Comparison of ENCODE assay signal across 8 cellular contexts in the genomic region with DNA sequence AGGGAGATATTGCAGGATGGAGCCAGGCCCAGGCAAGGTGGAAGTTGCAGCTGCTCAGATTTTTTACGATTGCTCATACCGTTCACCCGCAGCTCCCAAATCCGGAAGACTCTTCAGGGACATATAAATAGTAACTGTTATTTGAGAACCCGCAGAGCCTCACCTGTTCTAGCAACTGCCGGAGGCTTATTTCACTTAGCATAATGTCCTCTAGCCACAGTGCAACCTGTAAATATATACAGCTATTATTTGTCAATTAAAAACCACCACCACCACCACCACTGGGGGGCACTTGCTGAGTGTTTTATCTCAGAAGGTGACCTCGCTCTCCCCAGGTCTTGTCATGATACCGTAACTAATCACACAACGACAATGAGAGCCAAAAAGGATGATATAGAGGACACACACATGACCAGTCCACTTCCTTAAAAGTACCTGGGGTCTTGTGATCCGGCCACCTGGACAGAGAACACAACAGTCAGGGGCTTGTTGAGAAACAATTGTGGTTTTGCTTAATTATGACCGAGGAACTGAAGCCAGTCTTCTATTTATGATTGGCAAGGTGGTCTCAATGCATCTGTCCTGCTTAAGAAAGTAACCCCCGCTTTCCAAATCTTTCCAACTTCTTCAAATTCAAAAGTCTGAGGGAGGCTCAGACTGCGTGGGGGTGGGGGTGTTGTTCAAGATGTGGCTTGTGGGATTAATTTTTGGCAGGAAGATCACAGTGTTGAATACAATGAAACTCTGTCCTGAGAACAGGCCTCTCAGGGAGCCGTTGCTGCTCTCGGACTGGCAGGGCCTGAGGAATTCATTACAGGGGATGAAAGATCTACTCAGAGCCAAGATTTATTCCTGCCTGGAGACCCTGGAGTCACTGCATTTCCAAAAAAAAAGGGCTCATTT.
DNase-seq lines count a peak whose midpoint lies in the region; ATAC-seq and TF ChIP-seq lines count a peak whose summit lies in the region.

No MANE protein-coding gene starts in this region.

- WGBS in H9 (ENCODE audit: extremely low coverage, insufficient read length, low lambda C conversion rate): no CpG with 5 or more reads among the region's 15 CpGs

- peak; percentile 57 to 64 for ATAC-seq in naive thymus-derived CD8-positive, alpha-beta T cell
- no peak for ATAC-seq in GM21825 (IDR thresholded peaks at IDR 0.05; ENCODE audit: unreplicated experiment)

- no peaks in the 10 kb centered on the region for H3K9me3 ChIP-seq in CD4-positive, alpha-beta memory T cell (ENCODE audit: control insufficient read depth in 1 of 2, low read length in 2 of 2)
- H3K9me3 ChIP-seq in H9 (ENCODE audit: control insufficient read depth, low read depth, low read length): no peaks in the 10 kb centered on the region
- H3K9me3 ChIP-seq in effector memory CD4-positive, alpha-beta T cell (ENCODE audit: control insufficient read depth, low read length): no peaks in the 10 kb centered on the region

- H3K4ac ChIP-seq in H9 (ENCODE audit: low read depth, low read length): no peak overlapping the region

- H2AFZ ChIP-seq in H9 (ENCODE audit: low read length): peak overlapping the region; percentile 71

- H4K20me1 ChIP-seq in H9 (ENCODE audit: control insufficient read depth, insufficient read depth, insufficient read length): no peaks in the 10 kb centered on the region

- H3K27ac Mint-ChIP-seq in CD4-positive, alpha-beta memory T cell: peak overlapping the region in 4 of 7 donors; percentile 52 to 85 (median 66)
- H3K27ac Mint-ChIP-seq in H9: peak overlapping the region in 1 of 3 experiments; percentile 35; a peak in 2 of 7 replicates
- H3K27ac Mint-ChIP-seq in activated CD4-positive, alpha-beta memory T cell treated with anti-CD3 and anti-CD28 coated beads for 36 hours: no peak overlapping the region
- peak overlapping the region in 2 of 10 donors; percentile 66 to 76 for H3K27ac Mint-ChIP-seq in naive thymus-derived CD8-positive, alpha-beta T cell

- H3K4me1 Mint-ChIP-seq in CD4-positive, alpha-beta memory T cell: peaks cover 4 to 8% (median 6%) of the 10 kb centered on the region in 4 donors
- peaks cover 6 to 12% of the 10 kb centered on the region in 2 experiments for H3K4me1 Mint-ChIP-seq in H9
- H3K4me1 Mint-ChIP-seq in activated CD4-positive, alpha-beta memory T cell treated with anti-CD3 and anti-CD28 coated beads for 36 hours (ENCODE audit: low read depth): peaks cover 3% of the 10 kb centered on the region
- H3K4me1 Mint-ChIP-seq in naive thymus-derived CD8-positive, alpha-beta T cell: peaks cover 0 to 13% (median 4%) of the 10 kb centered on the region in 4 donors

- H3K23me2 ChIP-seq in H9 (ENCODE audit: insufficient read length, low read depth, low read length, poor library complexity, severe bottlenecking): no peaks in the 10 kb centered on the region

- H2BK5ac ChIP-seq in H9 (ENCODE audit: insufficient read length, low read length): no peak overlapping the region

- peak overlapping the region in 2 of 8 donors; percentile 6 to 64 for H3K4me3 Mint-ChIP-seq in CD4-positive, alpha-beta memory T cell
- H3K4me3 Mint-ChIP-seq in H9: no peak overlapping the region
- no peak overlapping the region for H3K4me3 Mint-ChIP-seq in activated CD4-positive, alpha-beta memory T cell treated with anti-CD3 and anti-CD28 coated beads for 36 hours
- peak overlapping the region in 1 of 10 donors; percentile 52 for H3K4me3 Mint-ChIP-seq in naive thymus-derived CD8-positive, alpha-beta T cell

- no peaks in the 10 kb centered on the region for H3K79me2 ChIP-seq in H9 (ENCODE audit: insufficient read depth, low read length)

- H3K4me3 ChIP-seq in CD4-positive, alpha-beta memory T cell (ENCODE audit: low read length in 2 of 2): no peak overlapping the region
- H3K4me3 ChIP-seq in effector memory CD4-positive, alpha-beta T cell (ENCODE audit: insufficient read depth, low read depth, low read length, poor library complexity, severe bottlenecking): no peak overlapping the region

- H3K36me3 Mint-ChIP-seq in CD4-positive, alpha-beta memory T cell: no peaks in the 10 kb centered on the region
- H3K36me3 Mint-ChIP-seq in H9 (ENCODE audit: insufficient read depth in 1 of 3, low read depth in 3 of 3): no peaks in the 10 kb centered on the region; a peak in 1 of 7 replicates
- H3K36me3 Mint-ChIP-seq in activated CD4-positive, alpha-beta memory T cell treated with anti-CD3 and anti-CD28 coated beads for 36 hours: no peaks in the 10 kb centered on the region
- no peaks in the 10 kb centered on the region for H3K36me3 Mint-ChIP-seq in naive thymus-derived CD8-positive, alpha-beta T cell

- H3K27me3 Mint-ChIP-seq in CD4-positive, alpha-beta memory T cell: peaks cover 0 to 2% of the 10 kb centered on the region in 2 donors
- H3K27me3 Mint-ChIP-seq in H9 (ENCODE audit: low read depth): no peaks in the 10 kb centered on the region; the same call in 1 of the 2 replicates
- no peaks in the 10 kb centered on the region for H3K27me3 Mint-ChIP-seq in activated CD4-positive, alpha-beta memory T cell treated with anti-CD3 and anti-CD28 coated beads for 36 hours
- H3K27me3 Mint-ChIP-seq in naive thymus-derived CD8-positive, alpha-beta T cell: peaks cover 4 to 13% (median 6%) of the 10 kb centered on the region in 5 donors

- CTCF ChIA-PET in CD4-positive, alpha-beta memory T cell (lab: Charles Lee; ENCODE audit: partially characterized antibody): interaction anchor here (0.7 to 14.9 kb wide), 17 partner anchors 9 to 516 kb away, joined by 3 to 369 read pairs (median 3); a partner anchor contains a TSS
- CTCF ChIA-PET in activated CD4-positive, alpha-beta memory T cell treated with anti-CD3 and anti-CD28 coated beads for 36 hours (lab: Charles Lee): interaction anchor here (0.7 to 7.2 kb wide), 13 partner anchors 9 to 145 kb away, joined by 3 to 194 read pairs (median 4); a partner anchor contains a TSS

- H3K18ac ChIP-seq in H9 (ENCODE audit: insufficient read length, low read depth, low read length): no peak overlapping the region

- no peaks in the 10 kb centered on the region for H3K27me3 ChIP-seq in CD4-positive, alpha-beta memory T cell (ENCODE audit: insufficient read depth, low read length)
- H3K27me3 ChIP-seq in H9 (ENCODE audit: insufficient read depth, low read length): no peaks in the 10 kb centered on the region
- no peaks in the 10 kb centered on the region for H3K27me3 ChIP-seq in effector memory CD4-positive, alpha-beta T cell (replicated peaks; ENCODE audit: control insufficient read depth, insufficient read depth, low read length, poor library complexity, severe bottlenecking)

- no peak overlapping the region for H3T11ph ChIP-seq in H9 (ENCODE audit: low read length)

- H2BK15ac ChIP-seq in H9 (ENCODE audit: low read depth, low read length): no peak overlapping the region

- no peak overlapping the region for H4K91ac ChIP-seq in H9 (ENCODE audit: insufficient read length, low read depth, low read length)

- H3K56ac ChIP-seq in H9 (ENCODE audit: insufficient read length, low read depth, low read length): no peak overlapping the region

- intact Hi-C loops in CD4-positive, alpha-beta memory T cell (cut with micrococcal nuclease): loop anchor here (1.0 kb wide), 1 partner anchor 106 kb away; no protein-coding TSS in a partner anchor
- intact Hi-C loops in activated CD4-positive, alpha-beta memory T cell treated with anti-CD3 and anti-CD28 coated beads for 36 hours (cut with micrococcal nuclease): loop anchor here (1.0 kb wide), 1 partner anchor 106 kb away; no protein-coding TSS in a partner anchor

- H3K36me3 ChIP-seq in CD4-positive, alpha-beta memory T cell (ENCODE audit: insufficient read depth, low read length): no peaks in the 10 kb centered on the region
- H3K36me3 ChIP-seq in effector memory CD4-positive, alpha-beta T cell (ENCODE audit: control insufficient read depth, insufficient read depth, low read length): no peaks in the 10 kb centered on the region

- H3K9ac ChIP-seq in H9 (ENCODE audit: extremely low read depth, insufficient read length, low read length): no peak overlapping the region

- H3K79me1 ChIP-seq in H9 (ENCODE audit: insufficient read depth, low read depth, low read length, poor library complexity, severe bottlenecking): no peaks in the 10 kb centered on the region

- H2BK12ac ChIP-seq in H9 (ENCODE audit: insufficient read length, low read depth, low read length): no peak overlapping the region

- TF ChIP-seq CTCF in H9 (conservative IDR thresholded peaks at IDR 0.05): peak; percentile 66

- DNase-seq in CD4-positive, alpha-beta memory T cell: peak; percentile 63 to 76 (median 67)
- DNase-seq in H9: peak; percentile 57
- DNase-seq in NCI-H526 treated with DMSO at 0.1 percent for 48 hours (lab: John Stamatoyannopoulos, UW): peak; percentile 81
- peak; percentile 79 for DNase-seq in activated CD4-positive, alpha-beta memory T cell treated with anti-CD3 and anti-CD28 coated beads for 36 hours
- DNase-seq in effector memory CD4-positive, alpha-beta T cell: peak; percentile 39 to 63 (median 44)
- DNase-seq in naive thymus-derived CD8-positive, alpha-beta T cell: peak; percentile 11 to 81 (median 38)
- DNase-seq in substantia nigra (lab: John Stamatoyannopoulos, UW): peak in 43 of 49 donors; percentile 24 to 85 (median 71)

- no peak overlapping the region for H4K8ac ChIP-seq in H9 (replicated peaks; ENCODE audit: insufficient read length, low read depth, low read length)

- no peak overlapping the region for H3K23ac ChIP-seq in H9 (ENCODE audit: insufficient read length, low read depth, low read length)

- H3K27ac ChIP-seq in CD4-positive, alpha-beta memory T cell (ENCODE audit: low read depth, low read length): no peak overlapping the region
- H3K27ac ChIP-seq in H9 (ENCODE audit: insufficient read length, low read depth, low read length) (no peak overlapping the region), substantia nigra (ENCODE audit: low read depth, low read length, poor library complexity, severe bottlenecking) (peak overlapping the region; percentile 79)
- no peak overlapping the region for H3K27ac ChIP-seq in effector memory CD4-positive, alpha-beta T cell (ENCODE audit: insufficient read depth, low read length, poor library complexity, severe bottlenecking)

- peaks cover 0 to 3% (median 0%) of the 10 kb centered on the region in 8 donors for H3K9me3 Mint-ChIP-seq in CD4-positive, alpha-beta memory T cell
- H3K9me3 Mint-ChIP-seq in H9: peaks cover 0 to 1% of the 10 kb centered on the region in 2 experiments; a peak in 1 of 5 replicates
- peaks cover 13% of the 10 kb centered on the region for H3K9me3 Mint-ChIP-seq in activated CD4-positive, alpha-beta memory T cell treated with anti-CD3 and anti-CD28 coated beads for 36 hours
- no peaks in the 10 kb centered on the region for H3K9me3 Mint-ChIP-seq in naive thymus-derived CD8-positive, alpha-beta T cell

- peaks cover 3% of the 10 kb centered on the region for H3K4me1 ChIP-seq in CD4-positive, alpha-beta memory T cell (ENCODE audit: insufficient read depth, low read length)
- no peaks in the 10 kb centered on the region for H3K4me1 ChIP-seq in H9 (ENCODE audit: insufficient read depth, low read length)
- peaks cover 5% of the 10 kb centered on the region for H3K4me1 ChIP-seq in effector memory CD4-positive, alpha-beta T cell (ENCODE audit: control insufficient read depth, insufficient read depth, low read length, poor library complexity, severe bottlenecking)

- no peak overlapping the region for H3K4me2 ChIP-seq in H9 (ENCODE audit: insufficient read depth, insufficient read length, low read length)

- H2AK5ac ChIP-seq in H9 (ENCODE audit: insufficient read length, low read length): no peak overlapping the region

- H4K5ac ChIP-seq in H9 (ENCODE audit: insufficient read length, low read depth, low read length): no peak overlapping the region

- no peak overlapping the region for H2BK20ac ChIP-seq in H9 (ENCODE audit: low read depth, low read length, poor library complexity, severe bottlenecking)

- H2BK120ac ChIP-seq in H9 (ENCODE audit: low read depth, low read length, poor library complexity, severe bottlenecking): no peak overlapping the region

- POLR2A ChIA-PET in CD4-positive, alpha-beta memory T cell (lab: Charles Lee; ENCODE audit: partially characterized antibody): interaction anchor here (0.8 to 1.2 kb wide), 4 partner anchors 71 to 112 kb away, joined by 3 to 10 read pairs (median 4); no protein-coding TSS in a partner anchor
- POLR2A ChIA-PET in activated CD4-positive, alpha-beta memory T cell treated with anti-CD3 and anti-CD28 coated beads for 36 hours (lab: Charles Lee): no interaction called here
- POLR2A ChIA-PET in naive thymus-derived CD8-positive, alpha-beta T cell (lab: Charles Lee): interaction anchor here (0.6 kb wide), 1 partner anchor 133 kb away, joined by 3 read pairs; no protein-coding TSS in a partner anchor

- H3K14ac ChIP-seq in H9 (ENCODE audit: insufficient read depth, low read length): no peak overlapping the region
